ENCODE assay signal across 29 cellular contexts in the genomic region with DNA sequence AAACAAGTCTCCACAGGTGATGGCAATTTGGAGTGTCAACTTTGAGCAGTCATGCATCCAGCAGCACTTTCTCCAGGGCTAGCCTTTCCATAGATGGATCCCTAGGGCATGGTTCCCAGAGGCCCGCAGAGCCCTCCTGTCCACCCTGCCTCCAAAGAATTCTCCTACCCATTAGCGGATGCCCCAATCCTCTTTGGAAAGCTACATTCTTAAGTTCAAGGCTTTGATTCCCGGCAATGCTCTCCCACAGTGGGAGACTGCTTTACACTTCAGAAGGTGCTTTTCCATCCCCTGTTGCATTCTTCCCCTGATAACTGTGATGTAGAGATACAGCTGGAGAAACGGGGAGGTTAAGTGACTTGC.
DNase-seq lines count a peak whose midpoint lies in the region; ATAC-seq and TF ChIP-seq lines count a peak whose summit lies in the region.
"Had no signal": no experiment of that assay in that cellular context is flagged by ENCODE, and none has a peak within 500 bp of the region (broad histone marks: within the 10 kb centered on the region; RNA-seq: fewer than 3 reads in every experiment).

No MANE protein-coding gene starts in this region.

- 50% methylated on average over 3 of the region's 4 CpGs for WGBS in right lobe of liver (ENCODE audit: insufficient coverage, low coverage, low lambda C conversion rate, missing lambda C conversion rate)

- no peak overlapping the region for H3K4me2 ChIP-seq in GM23338
- H3K4me2 ChIP-seq: A549; BLaER1 treated with 17β-estradiol and CSF1 and Interleukin-3, amounts not matched to agents 10 nM and 100 nM; PC-9 had no signal

- H3K36me3 ChIP-seq in GM23338 (ENCODE audit: insufficient read depth) (no peaks in the 10 kb centered on the region), right lobe of liver (no peaks in the 10 kb centered on the region)
- H3K36me3 ChIP-seq: BLaER1 treated with 17β-estradiol and CSF1 and Interleukin-3, amounts not matched to agents 10 nM and 100 nM; SJCRH30 had no signal

- no peaks in the 10 kb centered on the region for H3K9me3 ChIP-seq in right lobe of liver
- H3K9me3 ChIP-seq: A549; BLaER1 treated with 17β-estradiol and CSF1 and Interleukin-3, amounts not matched to agents 10 nM and 100 nM; SJCRH30 had no signal

- no peak for DNase-seq in GM23338 (ENCODE audit: low spot score)
- no peak for DNase-seq in central memory CD8-positive, alpha-beta T cell (ENCODE audit: low spot score in 2 of 2)
- peak; percentile 55 for DNase-seq in islet precursor cell
- peak; percentile 8 for DNase-seq in posterior vena cava (ENCODE audit: low spot score)
- DNase-seq in germinal center (ENCODE audit: low spot score): no peak
- DNase-seq in globus pallidus (ENCODE audit: low spot score): no peak
- no peak for DNase-seq in right lobe of liver
- no peak for DNase-seq in T-helper 9 cell
- DNase-seq: AML-193, DMS 273 treated with DMSO at 0.1 percent for 48 hours, DMS79, EL, GDM1, NCI-H1105, NCI-H1436 treated with DMSO at 0.1 percent for 48 hours, NCI-H187 treated with DMSO at 0.1 percent for 48 hours, NCI-H2107, NCI-H446, NCI-H524 treated with DMSO at 0.1 percent for 48 hours, PC-9, SJCRH30 had no signal

- TF ChIP-seq CTCF in GM23338 (conservative IDR thresholded peaks at IDR 0.05; ENCODE audit: low read depth in 2 of 2) (no peak), right lobe of liver (IDR thresholded peaks at IDR 0.05) (no peak)

- H3K4me3 Mint-ChIP-seq in GM23338: no peak overlapping the region
- peak overlapping the region; percentile 53 for H3K4me3 Mint-ChIP-seq in central memory CD8-positive, alpha-beta T cell

- H3K27me3 ChIP-seq in GM23338 (ENCODE audit: insufficient read depth): no peaks in the 10 kb centered on the region
- no peaks in the 10 kb centered on the region for H3K27me3 ChIP-seq in right lobe of liver
- H3K27me3 ChIP-seq: BLaER1 treated with 17β-estradiol and CSF1 and Interleukin-3, amounts not matched to agents 10 nM and 100 nM; SJCRH30 had no signal

- H3K27me3 Mint-ChIP-seq in GM23338 (ENCODE audit: insufficient read depth, low read depth, poor library complexity): no peaks in the 10 kb centered on the region
- no peaks in the 10 kb centered on the region for H3K27me3 Mint-ChIP-seq in central memory CD8-positive, alpha-beta T cell
- H3K27me3 Mint-ChIP-seq: CD4-positive, alpha-beta memory T cell had no signal

- no peak overlapping the region for H2AFZ ChIP-seq in GM23338
- H2AFZ ChIP-seq: PC-9 had no signal

- H3K4me3 ChIP-seq in GM23338 (no peak overlapping the region), right lobe of liver (no peak overlapping the region)
- H3K4me3 ChIP-seq: A549; BLaER1 treated with 17β-estradiol and CSF1 and Interleukin-3, amounts not matched to agents 10 nM and 100 nM; GM12878; K562; PC-9; SJCRH30 had no signal

- intact Hi-C loops in posterior vena cava (cut with DNase I): no loop called here
- intact Hi-C loops in right lobe of liver (cut with DNase I): no loop called here

- H3F3A ChIP-seq in GM23338 (replicated peaks; ENCODE audit: low read depth): no peaks in the 10 kb centered on the region

- H3K9me3 Mint-ChIP-seq in GM23338: no peaks in the 10 kb centered on the region; the same call in 2 of the 3 replicates
- no peaks in the 10 kb centered on the region for H3K9me3 Mint-ChIP-seq in central memory CD8-positive, alpha-beta T cell
- H3K9me3 Mint-ChIP-seq: CD4-positive, alpha-beta memory T cell had no signal

- no peaks in the 10 kb centered on the region for H3K36me3 Mint-ChIP-seq in GM23338 (ENCODE audit: low read depth)
- H3K36me3 Mint-ChIP-seq in central memory CD8-positive, alpha-beta T cell (ENCODE audit: insufficient read depth): peaks cover 1% of the 10 kb centered on the region
- H3K36me3 Mint-ChIP-seq: CD4-positive, alpha-beta memory T cell had no signal

- no peaks in the 10 kb centered on the region for H3K9me2 ChIP-seq in GM23338 (ENCODE audit: insufficient read depth)

- no peaks in the 10 kb centered on the region for H4K20me1 ChIP-seq in GM23338 (replicated peaks; ENCODE audit: insufficient read depth)
- H4K20me1 ChIP-seq: BLaER1 treated with 17β-estradiol and CSF1 and Interleukin-3, amounts not matched to agents 10 nM and 100 nM had no signal

- H3K79me2 ChIP-seq in GM23338 (replicated peaks; ENCODE audit: insufficient read depth): no peaks in the 10 kb centered on the region

- peaks cover 11% of the 10 kb centered on the region for H3K4me1 Mint-ChIP-seq in GM23338
- peaks cover 29% of the 10 kb centered on the region for H3K4me1 Mint-ChIP-seq in central memory CD8-positive, alpha-beta T cell

- ATAC-seq in GM23338: peak; percentile 55
- ATAC-seq in central memory CD8-positive, alpha-beta T cell (replicated peaks; ENCODE audit: extremely low read depth, poor library complexity, severe bottlenecking): no peak
- no peak for ATAC-seq in right lobe of liver
- ATAC-seq: A549, GM12878, HepG2, K562, Right ventricle myocardium inferior, SK-N-SH treated with all-trans-retinoic acid at 6 μM for 48 hours had no signal

- H3K27ac Mint-ChIP-seq in GM23338: no peak overlapping the region
- H3K27ac Mint-ChIP-seq in central memory CD8-positive, alpha-beta T cell (ENCODE audit: low read depth): no peak overlapping the region

- H3K4me1 ChIP-seq in GM23338 (ENCODE audit: insufficient read depth) (peaks cover 5% of the 10 kb centered on the region; the same call in 1 of the 2 replicates), right lobe of liver (peaks cover 0 to 12% (median under 1%) of the 10 kb centered on the region in 4 donors)
- H3K4me1 ChIP-seq: A549, SJCRH30 had no signal

- H3K27ac ChIP-seq in GM23338 (ENCODE audit: low read depth) (no peak overlapping the region), right lobe of liver (no peak overlapping the region)
- H3K27ac ChIP-seq: A549; BLaER1 treated with 17β-estradiol and CSF1 and Interleukin-3, amounts not matched to agents 10 nM and 100 nM; PC-9; SJCRH30 had no signal

- TF ChIP-seq POLR2A in right lobe of liver (IDR thresholded peaks at IDR 0.05): no peak

TF ChIP-seq in GM23338, 12 proteins besides CTCF, POLR2A, EP300 and RAD21:
- TF ChIP-seq EZH2phosphoT487 (IDR thresholded peaks at IDR 0.05; ENCODE audit: unreplicated experiment) (no peak), STAT1 (IDR thresholded peaks at IDR 0.05; ENCODE audit: unreplicated experiment) (no peak)
- TF ChIP-seq, protein P1, sequence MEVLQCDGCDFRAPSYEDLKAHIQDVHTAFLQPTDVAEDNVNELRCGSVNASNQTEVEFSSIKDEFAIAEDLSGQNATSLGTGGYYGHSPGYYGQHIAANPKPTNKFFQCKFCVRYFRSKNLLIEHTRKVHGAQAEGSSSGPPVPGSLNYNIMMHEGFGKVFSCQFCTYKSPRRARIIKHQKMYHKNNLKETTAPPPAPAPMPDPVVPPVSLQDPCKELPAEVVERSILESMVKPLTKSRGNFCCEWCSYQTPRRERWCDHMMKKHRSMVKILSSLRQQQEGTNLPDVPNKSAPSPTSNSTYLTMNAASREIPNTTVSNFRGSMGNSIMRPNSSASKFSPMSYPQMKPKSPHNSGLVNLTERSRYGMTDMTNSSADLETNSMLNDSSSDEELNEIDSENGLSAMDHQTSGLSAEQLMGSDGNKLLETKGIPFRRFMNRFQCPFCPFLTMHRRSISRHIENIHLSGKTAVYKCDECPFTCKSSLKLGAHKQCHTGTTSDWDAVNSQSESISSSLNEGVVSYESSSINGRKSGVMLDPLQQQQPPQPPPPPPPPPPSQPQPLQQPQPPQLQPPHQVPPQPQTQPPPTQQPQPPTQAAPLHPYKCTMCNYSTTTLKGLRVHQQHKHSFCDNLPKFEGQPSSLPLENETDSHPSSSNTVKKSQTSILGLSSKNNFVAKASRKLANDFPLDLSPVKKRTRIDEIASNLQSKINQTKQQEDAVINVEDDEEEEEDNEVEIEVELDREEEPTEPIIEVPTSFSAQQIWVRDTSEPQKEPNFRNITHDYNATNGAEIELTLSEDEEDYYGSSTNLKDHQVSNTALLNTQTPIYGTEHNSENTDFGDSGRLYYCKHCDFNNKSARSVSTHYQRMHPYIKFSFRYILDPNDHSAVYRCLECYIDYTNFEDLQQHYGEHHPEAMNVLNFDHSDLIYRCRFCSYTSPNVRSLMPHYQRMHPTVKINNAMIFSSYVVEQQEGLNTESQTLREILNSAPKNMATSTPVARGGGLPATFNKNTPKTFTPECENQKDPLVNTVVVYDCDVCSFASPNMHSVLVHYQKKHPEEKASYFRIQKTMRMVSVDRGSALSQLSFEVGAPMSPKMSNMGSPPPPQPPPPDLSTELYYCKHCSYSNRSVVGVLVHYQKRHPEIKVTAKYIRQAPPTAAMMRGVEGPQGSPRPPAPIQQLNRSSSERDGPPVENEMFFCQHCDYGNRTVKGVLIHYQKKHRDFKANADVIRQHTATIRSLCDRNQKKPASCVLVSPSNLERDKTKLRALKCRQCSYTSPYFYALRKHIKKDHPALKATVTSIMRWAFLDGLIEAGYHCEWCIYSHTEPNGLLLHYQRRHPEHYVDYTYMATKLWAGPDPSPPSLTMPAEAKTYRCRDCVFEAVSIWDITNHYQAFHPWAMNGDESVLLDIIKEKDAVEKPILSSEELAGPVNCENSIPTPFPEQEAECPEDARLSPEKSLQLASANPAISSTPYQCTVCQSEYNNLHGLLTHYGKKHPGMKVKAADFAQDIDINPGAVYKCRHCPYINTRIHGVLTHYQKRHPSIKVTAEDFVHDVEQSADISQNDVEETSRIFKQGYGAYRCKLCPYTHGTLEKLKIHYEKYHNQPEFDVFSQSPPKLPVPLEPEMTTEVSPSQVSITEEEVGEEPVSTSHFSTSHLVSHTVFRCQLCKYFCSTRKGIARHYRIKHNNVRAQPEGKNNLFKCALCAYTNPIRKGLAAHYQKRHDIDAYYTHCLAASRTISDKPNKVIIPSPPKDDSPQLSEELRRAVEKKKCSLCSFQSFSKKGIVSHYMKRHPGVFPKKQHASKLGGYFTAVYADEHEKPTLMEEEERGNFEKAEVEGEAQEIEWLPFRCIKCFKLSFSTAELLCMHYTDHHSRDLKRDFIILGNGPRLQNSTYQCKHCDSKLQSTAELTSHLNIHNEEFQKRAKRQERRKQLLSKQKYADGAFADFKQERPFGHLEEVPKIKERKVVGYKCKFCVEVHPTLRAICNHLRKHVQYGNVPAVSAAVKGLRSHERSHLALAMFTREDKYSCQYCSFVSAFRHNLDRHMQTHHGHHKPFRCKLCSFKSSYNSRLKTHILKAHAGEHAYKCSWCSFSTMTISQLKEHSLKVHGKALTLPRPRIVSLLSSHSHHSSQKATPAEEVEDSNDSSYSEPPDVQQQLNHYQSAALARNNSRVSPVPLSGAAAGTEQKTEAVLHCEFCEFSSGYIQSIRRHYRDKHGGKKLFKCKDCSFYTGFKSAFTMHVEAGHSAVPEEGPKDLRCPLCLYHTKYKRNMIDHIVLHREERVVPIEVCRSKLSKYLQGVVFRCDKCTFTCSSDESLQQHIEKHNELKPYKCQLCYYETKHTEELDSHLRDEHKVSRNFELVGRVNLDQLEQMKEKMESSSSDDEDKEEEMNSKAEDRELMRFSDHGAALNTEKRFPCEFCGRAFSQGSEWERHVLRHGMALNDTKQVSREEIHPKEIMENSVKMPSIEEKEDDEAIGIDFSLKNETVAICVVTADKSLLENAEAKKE (CRISPR knock-in tag; IDR thresholded peaks at IDR 0.05): no peak

Comparison
In these comparisons a context has a peak if more than half of its experiments do, and no peak if none do; other contexts are left out.
1. DNase-seq: peak in islet precursor cell (single experiment) and posterior vena cava (single experiment); none in GM23338 (single experiment), central memory CD8-positive, alpha-beta T cell (0 of 2), germinal center (single experiment), globus pallidus (single experiment), right lobe of liver (0 of 3) and T-helper 9 cell (single experiment).